In genomic region chr20:372543-373082, GRCh38 we compare ENCODE assay signal across 1 cellular context.
TF ChIP-seq lines count a peak whose summit lies in the region.

No MANE protein-coding gene starts in this region.

TF ChIP-seq in HepG2, 621 proteins besides CTCF, POLR2A, EP300 and RAD21:
- peak; percentile 13; the same call in 1 of the 2 replicates for TF ChIP-seq BRD4 (CRISPR knock-in tag; IDR thresholded peaks at IDR 0.05)
- peak; percentile 28; the same call in 1 of the 2 replicates for TF ChIP-seq ZFP36L2 (CRISPR knock-in tag; IDR thresholded peaks at IDR 0.05)
- TF ChIP-seq ZNF883 (CRISPR knock-in tag; IDR thresholded peaks at IDR 0.05; ENCODE audit: not compliant biosample characterization), result peak; percentile 35
- TF ChIP-seq ZBTB4 (CRISPR knock-in tag; IDR thresholded peaks at IDR 0.05; ENCODE audit: borderline replicate concordance), result 0 out of 2 replicates have a peak, but pooled peaks have one; percentile 20
- TF ChIP-seq IRF9 (CRISPR knock-in tag; IDR thresholded peaks at IDR 0.05; ENCODE audit: borderline replicate concordance), result 0 out of 2 replicates have a peak, but pooled peaks have one; percentile 2
- 0 out of 2 replicates have a peak, but pooled peaks have one; percentile 36 for TF ChIP-seq ZNF367 (CRISPR knock-in tag; IDR thresholded peaks at IDR 0.05; ENCODE audit: borderline replicate concordance)
- peak; percentile 58; the same call in 1 of the 2 replicates for TF ChIP-seq EED (CRISPR knock-in tag; IDR thresholded peaks at IDR 0.05)
- TF ChIP-seq KDM1A (CRISPR knock-in tag; IDR thresholded peaks at IDR 0.05), result peak; percentile 10; the same call in 1 of the 2 replicates
- 0 out of 2 replicates have a peak, but pooled peaks have one; percentile 20 for TF ChIP-seq ATAD3A (CRISPR knock-in tag; IDR thresholded peaks at IDR 0.05)
- peak; percentile 12; the same call in 1 of the 2 replicates for TF ChIP-seq SIX1 (CRISPR knock-in tag; IDR thresholded peaks at IDR 0.05; ENCODE audit: borderline replicate concordance)
- peak; percentile 22; the same call in 1 of the 2 replicates for TF ChIP-seq PATZ1 (CRISPR knock-in tag; IDR thresholded peaks at IDR 0.05)
- 0 out of 2 replicates have a peak, but pooled peaks have one; percentile 11 for TF ChIP-seq AHR (CRISPR knock-in tag; IDR thresholded peaks at IDR 0.05)
- 0 out of 2 replicates have a peak, but pooled peaks have one; percentile 23 for TF ChIP-seq ZNF891 (CRISPR knock-in tag; IDR thresholded peaks at IDR 0.05)
- TF ChIP-seq ZNF224 (CRISPR knock-in tag; IDR thresholded peaks at IDR 0.05), result 0 out of 2 replicates have a peak, but pooled peaks have one; percentile 16
- TF ChIP-seq FOXO1 (CRISPR knock-in tag; IDR thresholded peaks at IDR 0.05), result peak; percentile 54; the same call in 1 of the 2 replicates
- 0 out of 2 replicates have a peak, but pooled peaks have one; percentile 18 for TF ChIP-seq ETV6 (CRISPR knock-in tag; conservative IDR thresholded peaks at IDR 0.05)
- TF ChIP-seq SSRP1 (CRISPR knock-in tag; IDR thresholded peaks at IDR 0.05), result peak; percentile 82; the same call in 1 of the 2 replicates
- TF ChIP-seq ZNF138 (CRISPR knock-in tag; IDR thresholded peaks at IDR 0.05; ENCODE audit: low read depth), result peak; percentile 43
- TF ChIP-seq MYC (CRISPR knock-in tag; IDR thresholded peaks at IDR 0.05; ENCODE audit: borderline replicate concordance), result peak; percentile 5; the same call in 1 of the 2 replicates
- TF ChIP-seq ZNF292 (CRISPR knock-in tag; IDR thresholded peaks at IDR 0.05; ENCODE audit: borderline replicate concordance, low read depth), result 0 out of 2 replicates have a peak, but pooled peaks have one; percentile 6
- TF ChIP-seq ADNP (CRISPR knock-in tag; IDR thresholded peaks at IDR 0.05), result peak; percentile 78; the same call in 1 of the 2 replicates
- TF ChIP-seq TGIF2 (CRISPR knock-in tag; IDR thresholded peaks at IDR 0.05), result peak; percentile 75
- peak; percentile 80; the same call in 1 of the 2 replicates for TF ChIP-seq ZBTB38 (CRISPR knock-in tag; IDR thresholded peaks at IDR 0.05)
- TF ChIP-seq HOXA3 (CRISPR knock-in tag; IDR thresholded peaks at IDR 0.05), result peak; percentile 9; the same call in 1 of the 2 replicates
- TF ChIP-seq NR2F1 (CRISPR knock-in tag; IDR thresholded peaks at IDR 0.05), result peak in 1 of 2 experiments; percentile 11; a peak in 2 of 4 replicates
- peak; percentile 68 for TF ChIP-seq DNMT3B (CRISPR knock-in tag; conservative IDR thresholded peaks at IDR 0.05)
- TF ChIP-seq IRX3 (CRISPR knock-in tag; IDR thresholded peaks at IDR 0.05; ENCODE audit: borderline replicate concordance, low read depth), result 0 out of 2 replicates have a peak, but pooled peaks have one; percentile 8
- 0 out of 2 replicates have a peak, but pooled peaks have one; percentile 30 for TF ChIP-seq ZNF567 (CRISPR knock-in tag; IDR thresholded peaks at IDR 0.05; ENCODE audit: borderline replicate concordance)
- 0 out of 2 replicates have a peak, but pooled peaks have one; percentile 9 for TF ChIP-seq GFI1 (CRISPR knock-in tag; IDR thresholded peaks at IDR 0.05; ENCODE audit: borderline replicate concordance)
- peak; percentile 28; the same call in 1 of the 2 replicates for TF ChIP-seq ZNF768 (CRISPR knock-in tag; IDR thresholded peaks at IDR 0.05)
- peak; percentile 7; the same call in 1 of the 2 replicates for TF ChIP-seq TAF1 (CRISPR knock-in tag; IDR thresholded peaks at IDR 0.05)
- TF ChIP-seq ZMYM2 (CRISPR knock-in tag; IDR thresholded peaks at IDR 0.05), result peak; percentile 70; the same call in 1 of the 2 replicates
- peak; percentile 20; the same call in 1 of the 2 replicates for TF ChIP-seq TBX2 (CRISPR knock-in tag; IDR thresholded peaks at IDR 0.05; ENCODE audit: borderline replicate concordance)
- TF ChIP-seq ZNF746 (CRISPR knock-in tag; IDR thresholded peaks at IDR 0.05), result peak; percentile 23; the same call in 1 of the 2 replicates
